8 cellular contexts compared by ENCODE assay signal in genomic region chr3:47421741-47422649, GRCh38. TPM values are rescaled to one million over a fixed set of nuclear protein-coding genes. Genes with fewer than 3 reads are reported as not detected.
DNase-seq lines count a peak whose midpoint lies in the region; ATAC-seq, FAIRE-seq and TF ChIP-seq lines count a peak whose summit lies in the region.

No MANE protein-coding gene starts in this region.

- no peak for TF ChIP-seq POLR2A in GM12891 (IDR thresholded peaks at IDR 0.05; ENCODE audit: low read depth, low read length)

- no peak overlapping the region for H2AFZ ChIP-seq in SU-DHL-6 (ENCODE audit: low read depth, low read length, severe bottlenecking)

- H3K4me3 ChIP-seq in SU-DHL-6 (ENCODE audit: insufficient read depth, low read length, poor library complexity, severe bottlenecking): no peak overlapping the region
- no peak overlapping the region for H3K4me3 ChIP-seq in endodermal cell (ENCODE audit: low read length)

- no peaks in the 10 kb centered on the region for H3K9me3 ChIP-seq in SU-DHL-6 (ENCODE audit: insufficient read depth, low read length)
- no peaks in the 10 kb centered on the region for H3K9me3 ChIP-seq in endodermal cell (ENCODE audit: control insufficient read depth, low read length)

- 87 to 97% methylated on average over 6 to 13 of the region's 13 CpGs for WGBS in endodermal cell (ENCODE audit: insufficient coverage in 1 of 2, insufficient read length in 1 of 2), 2 experiments

- H3K27ac ChIP-seq in 22Rv1: peak overlapping the region; percentile 57
- peak overlapping the region; percentile 77 for H3K27ac ChIP-seq in SU-DHL-6 (ENCODE audit: low read depth, low read length)
- H3K27ac ChIP-seq in endodermal cell (ENCODE audit: low read depth, low read length): peak overlapping the region; percentile 25

- H3K27ac Mint-ChIP-seq in endodermal cell: peak overlapping the region; percentile 87
- peak overlapping the region in 2 of 3 experiments; percentile 89 to 96 for H3K27ac Mint-ChIP-seq in nephron

- H3K4me3 Mint-ChIP-seq in endodermal cell (no peak overlapping the region), nephron (no peak overlapping the region)

- H3K36me3 ChIP-seq in SU-DHL-6 (ENCODE audit: low read length) (no peaks in the 10 kb centered on the region), endodermal cell (ENCODE audit: control insufficient read depth, insufficient read depth, low read length) (peaks cover 35% of the 10 kb centered on the region)

- H3K9me3 Mint-ChIP-seq in endodermal cell: peaks cover under 1% of the 10 kb centered on the region
- H3K9me3 Mint-ChIP-seq in nephron: no peaks in the 10 kb centered on the region

- H4K20me1 ChIP-seq in SU-DHL-6 (ENCODE audit: low read depth, low read length): no peaks in the 10 kb centered on the region

- peaks cover 11% of the 10 kb centered on the region for H3K4me1 Mint-ChIP-seq in endodermal cell
- H3K4me1 Mint-ChIP-seq in nephron: peaks cover 5% of the 10 kb centered on the region

- H3K9ac ChIP-seq in SU-DHL-6 (ENCODE audit: low read length) (peak overlapping the region; percentile 50), endodermal cell (ENCODE audit: extremely low read depth, low read length, poor library complexity, severe bottlenecking) (no peak overlapping the region)

- H3F3A ChIP-seq in SU-DHL-6 (ENCODE audit: insufficient read depth): 0 out of 2 replicates have a peak, but pooled peaks cover 5% of the 10 kb centered on the region

- ATAC-seq in HG03520 (IDR thresholded peaks at IDR 0.05; ENCODE audit: unreplicated experiment): no peak
- ATAC-seq in HG03280 (IDR thresholded peaks at IDR 0.05; ENCODE audit: unreplicated experiment): no peak

- H3K9me2 ChIP-seq in SU-DHL-6 (replicated peaks; ENCODE audit: insufficient read depth, low read length): no peaks in the 10 kb centered on the region

- no peaks in the 10 kb centered on the region for H3K27me3 ChIP-seq in SU-DHL-6 (ENCODE audit: low read length)
- H3K27me3 ChIP-seq in endodermal cell (ENCODE audit: control insufficient read depth, insufficient read depth, low read length, poor library complexity, severe bottlenecking): no peaks in the 10 kb centered on the region

- peak overlapping the region; percentile 49 for H3K4me2 ChIP-seq in SU-DHL-6 (ENCODE audit: low read depth, low read length, poor library complexity, severe bottlenecking)

- no peaks in the 10 kb centered on the region for H3K79me2 ChIP-seq in SU-DHL-6 (ENCODE audit: insufficient read depth, low read length)

- DNase-seq in GM12891 (ENCODE audit: insufficient read length, low spot score) (no peak), endodermal cell (peak; percentile 75)
- DNase-seq in effector CD8-positive, alpha-beta T cell (lab: John Stamatoyannopoulos, UW): no peak

- H3K4me1 ChIP-seq in endodermal cell (ENCODE audit: control insufficient read depth, insufficient read depth, low read length): no peaks in the 10 kb centered on the region

- peak; percentile 69 for TF ChIP-seq CTCF in 22Rv1 (IDR thresholded peaks at IDR 0.05)
- no peak for TF ChIP-seq CTCF in SU-DHL-6 (IDR thresholded peaks at IDR 0.05; ENCODE audit: insufficient read depth, low read length, poor library complexity, severe bottlenecking)
- peak; percentile 59 for TF ChIP-seq CTCF in endodermal cell (conservative IDR thresholded peaks at IDR 0.05)
- no peak for TF ChIP-seq CTCF in nephron (IDR thresholded peaks at IDR 0.05; ENCODE audit: unreplicated experiment in 3 of 3)

- H3K36me3 Mint-ChIP-seq in endodermal cell (ENCODE audit: low read depth) (peaks cover 36% of the 10 kb centered on the region), nephron (ENCODE audit: low read depth) (peaks cover 20% of the 10 kb centered on the region)

- peak; percentile 64 for FAIRE-seq in GM12891 (lab: Jason Lieb, UNC)

- no peaks in the 10 kb centered on the region for H3K27me3 Mint-ChIP-seq in endodermal cell (ENCODE audit: insufficient read depth)
- H3K27me3 Mint-ChIP-seq in nephron (ENCODE audit: low read depth): no peaks in the 10 kb centered on the region

TF ChIP-seq in GM12891, 5 proteins besides CTCF, POLR2A, EP300 and RAD21:
- TF ChIP-seq POU2F2 (IDR thresholded peaks at IDR 0.05; ENCODE audit: low read depth, low read length) (no peak), SPI1 (IDR thresholded peaks at IDR 0.05; ENCODE audit: low read depth, low read length) (no peak), TAF1 (IDR thresholded peaks at IDR 0.05; ENCODE audit: low read depth, low read length) (no peak), PAX5 (IDR thresholded peaks at IDR 0.05; ENCODE audit: insufficient read depth, low read length, severe bottlenecking) (no peak), POLR2AphosphoS5 (IDR thresholded peaks at IDR 0.05; ENCODE audit: low read depth, low read length) (no peak)
TF ChIP-seq in GM12891: peak in this region for 0.

RNA-seq across cellular contexts. Expression of gene PTPN23, which starts 41.2 kb away (rescaled TPM):
- 12.6 TPM for polyA plus RNA-seq in GM12891 (2012; ENCODE audit: low read depth, missing spikeins)
- total RNA-seq in endodermal cell: 10 to 100 TPM; 44.2 to 54.1 TPM
- 40.5 TPM for polyA plus RNA-seq in endodermal cell (2013, experiment 1 of 2)
- 32.4 TPM for polyA plus RNA-seq in endodermal cell (2013, experiment 2 of 2)

RNA-seq across cellular contexts. Expression of gene SCAP, which starts 53.7 kb away (rescaled TPM):
- polyA plus RNA-seq in GM12891 (2012; ENCODE audit: low read depth, missing spikeins): 16.6 TPM
- total RNA-seq in endodermal cell: 100 to 1,000 TPM; 103 to 105 TPM
- 75.2 TPM for polyA plus RNA-seq in endodermal cell (2013, experiment 1 of 2)
- polyA plus RNA-seq in endodermal cell (2013, experiment 2 of 2): 61.0 TPM

Comparison
In these comparisons a context has a peak if more than half of its experiments do, and no peak if none do; other contexts are left out.
1. H3K27ac ChIP-seq: peak in every context shown above with its lines; median percentile 77 in SU-DHL-6; 57 in 22Rv1; 25 in endodermal cell.
2. CTCF ChIP-seq: peak in 22Rv1 (single experiment) and endodermal cell (single experiment); none in SU-DHL-6 (single experiment) and nephron (0 of 3).